In the genomic region with DNA sequence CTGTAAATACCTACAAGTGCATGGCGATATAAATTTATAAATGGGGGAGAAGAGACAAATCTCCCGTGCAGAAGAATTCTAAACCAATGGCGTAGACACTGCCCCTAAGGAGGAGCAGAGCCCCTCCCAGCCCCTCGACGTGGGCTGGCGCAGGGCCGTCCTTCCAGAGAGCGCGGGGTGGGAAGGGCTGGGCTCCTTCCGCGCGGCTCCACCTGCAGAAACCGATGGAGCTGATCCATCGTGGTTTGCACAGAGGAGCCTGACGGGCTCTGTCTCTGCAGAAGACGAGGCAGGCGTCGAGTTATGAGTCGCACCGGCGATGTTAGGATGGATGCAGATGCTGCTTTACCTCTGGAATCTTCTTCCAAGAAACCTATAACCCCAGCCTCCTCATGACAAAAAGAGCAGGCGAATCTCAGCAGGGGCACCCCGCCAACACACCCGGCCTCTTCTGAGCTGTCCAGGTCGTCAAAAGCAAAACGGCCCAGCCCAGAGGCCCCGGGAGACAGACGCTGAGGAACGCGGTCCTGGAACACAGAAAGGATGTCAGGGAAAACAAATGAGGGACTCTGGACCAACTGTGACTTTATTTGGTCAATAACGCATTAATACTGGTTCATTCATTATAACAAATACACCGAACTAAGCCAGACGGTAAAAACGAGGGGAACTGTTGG, we compare ENCODE assay signal across 17 cellular contexts. TPM values are rescaled to one million over a fixed set of nuclear protein-coding genes. Genes with fewer than 3 reads are reported as not detected.
"Had no signal": no experiment of that assay in that cellular context is flagged by ENCODE, and none has a peak within 500 bp of the region (broad histone marks: within the 10 kb centered on the region; RNA-seq: fewer than 3 reads in every experiment).

No MANE protein-coding gene starts in this region.

- H3K9me3 ChIP-seq: ovary, thoracic aorta, uterus had no signal

- H3K4me3 Mint-ChIP-seq: activated CD4-positive, alpha-beta memory T cell treated with anti-CD3 and anti-CD28 coated beads, Interleukin-2, amount 10 ng/mL, durations not matched to agents 7 days and 5 days; activated naive CD8-positive, alpha-beta T cell treated with anti-CD3 and anti-CD28 coated beads, Interleukin-2, amount 50 U/mL, for 24 hours had no signal

- H3K27ac Mint-ChIP-seq: activated CD4-positive, alpha-beta memory T cell treated with anti-CD3 and anti-CD28 coated beads, Interleukin-2, amount 10 ng/mL, durations not matched to agents 7 days and 5 days; activated naive CD8-positive, alpha-beta T cell treated with anti-CD3 and anti-CD28 coated beads, Interleukin-2, amount 50 U/mL, for 24 hours had no signal

- ATAC-seq: left lung had no signal

- H3K4me3 ChIP-seq: esophagus squamous epithelium, left lung, ovary, stomach, thoracic aorta, uterus had no signal

- H3K36me3 ChIP-seq: esophagus squamous epithelium, left lung, ovary, stomach, thoracic aorta, uterus had no signal

- H3K9me3 Mint-ChIP-seq: activated naive CD8-positive, alpha-beta T cell treated with anti-CD3 and anti-CD28 coated beads, Interleukin-2, amount 50 U/mL, for 24 hours had no signal

- H3K27ac ChIP-seq: esophagus squamous epithelium, foreskin keratinocyte, left lung, ovary, stomach, thoracic aorta, uterus, VCaP had no signal

- FAIRE-seq: astrocyte, colon, islet of Langerhans had no signal

- H3K27me3 ChIP-seq: left lung, ovary, uterus had no signal

- DNase-seq: activated CD4-positive, alpha-beta memory T cell treated with anti-CD3 and anti-CD28 coated beads, Interleukin-2, amount 10 ng/mL, durations not matched to agents 7 days and 5 days; activated naive CD8-positive, alpha-beta T cell treated with anti-CD3 and anti-CD28 coated beads, Interleukin-2, amount 50 U/mL, for 24 hours; activated T-cell treated with anti-CD3 and anti-CD28 coated beads, Interleukin-2, amount 50 U/mL, for 48 hours; esophagus squamous epithelium; foreskin keratinocyte; left lung; mesenchymal stem cell; stimulated activated CD4-positive, alpha-beta T cell treated with anti-CD3 and anti-CD28 coated beads, Interleukin-4, amount 100 ng/mL, for 4 hours; stomach had no signal

RNA-seq across cellular contexts. Expression of a gene that starts 35.7 kb away (rescaled TPM):
- total RNA-seq: activated CD4-positive, alpha-beta memory T cell treated with anti-CD3 and anti-CD28 coated beads, Interleukin-2, amount 10 ng/mL, durations not matched to agents 7 days and 5 days had no signal
- polyA plus RNA-seq: neural cell had no signal

RNA-seq across cellular contexts. Expression of a gene that starts 37.6 kb away (rescaled TPM):
- polyA plus RNA-seq: neural cell had no signal

RNA-seq across cellular contexts. Expression of a gene that starts 50.7 kb away (rescaled TPM):
- polyA plus RNA-seq: neural cell had no signal
